In the genomic region with DNA sequence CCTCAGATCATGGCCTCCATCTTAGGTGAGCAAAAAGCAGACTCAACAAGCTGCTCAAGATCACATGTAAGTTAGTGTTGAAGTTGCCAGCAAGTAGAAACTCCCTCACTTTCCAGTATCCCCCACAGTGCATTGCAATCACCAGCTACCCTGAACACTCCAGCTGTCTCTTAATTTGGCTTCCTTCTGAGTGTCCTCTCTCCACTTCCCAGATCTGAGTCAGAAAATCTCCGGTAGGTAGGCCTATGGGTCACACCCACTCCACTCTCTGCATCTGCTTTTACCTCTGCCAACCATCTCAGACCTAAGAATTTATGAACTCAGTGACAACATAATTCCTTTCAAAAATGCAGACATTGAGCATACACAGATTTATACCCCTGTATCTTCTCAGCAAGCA, we compare ENCODE assay signal across 17 cellular contexts.
DNase-seq lines count a peak whose midpoint lies in the region; ATAC-seq and TF ChIP-seq lines count a peak whose summit lies in the region.
"Had no signal": no experiment of that assay in that cellular context is flagged by ENCODE, and none has a peak within 500 bp of the region (broad histone marks: within the 10 kb centered on the region; RNA-seq: fewer than 3 reads in every experiment).

No MANE protein-coding gene starts in this region.

- WGBS in adrenal gland, 4 donors, result 60 to 80% (median 69%) methylated on average over 1 of the region's 1 CpG

- DNase-seq in NCI-H2171 treated with DMSO at 0.1 percent for 48 hours (lab: John Stamatoyannopoulos, UW) (peak; percentile 21), NCI-H2171 (lab: John Stamatoyannopoulos, UW) (no peak), mesothelial cell of epicardium (ENCODE audit: low spot score in 2 of 2, unreplicated experiment in 2 of 2) (no peak), neural progenitor cell (ENCODE audit: low spot score) (no peak), adrenal gland (no peak)
- DNase-seq in activated CD4-positive, alpha-beta T cell treated with anti-CD3 and anti-CD28 coated beads, Interleukin-2, amount 10 ng/mL, durations not matched to agents 24 days and 14 days, result no peak
- DNase-seq: CD8-positive, alpha-beta T cell; COR-L47; DMS153; DMS79 treated with DMSO at 0.1 percent for 48 hours; EL; GOT3 had no signal

- ATAC-seq in esophagus mucosa (peak; percentile 45), HG02938 (IDR thresholded peaks at IDR 0.05; ENCODE audit: unreplicated experiment) (no peak)
- ATAC-seq: CD8-positive, alpha-beta T cell had no signal

- H3K9me3 Mint-ChIP-seq in mesothelial cell of epicardium (no peaks in the 10 kb centered on the region), neural progenitor cell (no peaks in the 10 kb centered on the region)
- no peaks in the 10 kb centered on the region for H3K9me3 Mint-ChIP-seq in activated CD4-positive, alpha-beta T cell treated with anti-CD3 and anti-CD28 coated beads, Interleukin-2, amount 10 ng/mL, durations not matched to agents 24 days and 14 days
- H3K9me3 Mint-ChIP-seq: CD8-positive, alpha-beta T cell had no signal

- no peaks in the 10 kb centered on the region for H3K36me3 Mint-ChIP-seq in mesothelial cell of epicardium
- H3K36me3 Mint-ChIP-seq in neural progenitor cell, result no peaks in the 10 kb centered on the region
- H3K36me3 Mint-ChIP-seq in activated CD4-positive, alpha-beta T cell treated with anti-CD3 and anti-CD28 coated beads, Interleukin-2, amount 10 ng/mL, durations not matched to agents 24 days and 14 days (ENCODE audit: low read depth), result no peaks in the 10 kb centered on the region
- H3K36me3 Mint-ChIP-seq: CD14-positive monocyte; CD8-positive, alpha-beta T cell had no signal

- H3K27me3 Mint-ChIP-seq in mesothelial cell of epicardium (ENCODE audit: low read depth) (no peaks in the 10 kb centered on the region), neural progenitor cell (ENCODE audit: insufficient read depth, low read depth) (peaks cover 4% of the 10 kb centered on the region)
- H3K27me3 Mint-ChIP-seq in activated CD4-positive, alpha-beta T cell treated with anti-CD3 and anti-CD28 coated beads, Interleukin-2, amount 10 ng/mL, durations not matched to agents 24 days and 14 days, result peaks cover 3% of the 10 kb centered on the region

- TF ChIP-seq POLR2A in adrenal gland (IDR thresholded peaks at IDR 0.05), result no peak

- H3K4me3 ChIP-seq in neural progenitor cell, result no peak overlapping the region
- no peak overlapping the region for H3K4me3 ChIP-seq in adrenal gland
- H3K4me3 ChIP-seq: HAP-1 had no signal

- H3K36me3 ChIP-seq in neural progenitor cell (no peaks in the 10 kb centered on the region), adrenal gland (replicated peaks in 1 of 2) (no peaks in the 10 kb centered on the region)
- H3K36me3 ChIP-seq: HAP-1 had no signal

- H3K9me3 ChIP-seq in neural progenitor cell (ENCODE audit: low read depth) (no peaks in the 10 kb centered on the region), adrenal gland (replicated peaks in 1 of 3) (no peaks in the 10 kb centered on the region)
- H3K9me3 ChIP-seq: HAP-1 had no signal

- H3F3A ChIP-seq in neural progenitor cell (ENCODE audit: low read depth), result no peaks in the 10 kb centered on the region

- intact Hi-C loops in adrenal gland (cut with DNase I), result no loop called here
- intact Hi-C loops in activated CD4-positive, alpha-beta T cell treated with anti-CD3 and anti-CD28 coated beads, Interleukin-2, amount 10 ng/mL, durations not matched to agents 24 days and 14 days (cut with micrococcal nuclease), result no loop called here

- H3K79me2 ChIP-seq in neural progenitor cell (ENCODE audit: low read depth), result no peaks in the 10 kb centered on the region

- H2AFZ ChIP-seq in neural progenitor cell (replicated peaks), result no peak overlapping the region

- no peak overlapping the region for H3K9ac ChIP-seq in neural progenitor cell

- H4K20me1 ChIP-seq in neural progenitor cell (ENCODE audit: low read depth), result no peaks in the 10 kb centered on the region

- H3K4me3 Mint-ChIP-seq in mesothelial cell of epicardium (no peak overlapping the region), neural progenitor cell (no peak overlapping the region)
- H3K4me3 Mint-ChIP-seq in activated CD4-positive, alpha-beta T cell treated with anti-CD3 and anti-CD28 coated beads, Interleukin-2, amount 10 ng/mL, durations not matched to agents 24 days and 14 days, result no peak overlapping the region
- H3K4me3 Mint-ChIP-seq: CD14-positive monocyte; CD8-positive, alpha-beta T cell had no signal

- TF ChIP-seq CTCF in mesothelial cell of epicardium (IDR thresholded peaks at IDR 0.05; ENCODE audit: unreplicated experiment), result no peak
- TF ChIP-seq CTCF in neural progenitor cell (IDR thresholded peaks at IDR 0.05), result no peak
- TF ChIP-seq CTCF in adrenal gland (IDR thresholded peaks at IDR 0.05), result no peak

- no peaks in the 10 kb centered on the region for H3K27me3 ChIP-seq in neural progenitor cell
- no peaks in the 10 kb centered on the region for H3K27me3 ChIP-seq in adrenal gland

- no peaks in the 10 kb centered on the region for H3K4me1 ChIP-seq in neural progenitor cell
- H3K4me1 ChIP-seq in adrenal gland (replicated peaks in 1 of 2), result no peaks in the 10 kb centered on the region
- H3K4me1 ChIP-seq: HAP-1 had no signal

- H3K4me1 Mint-ChIP-seq in mesothelial cell of epicardium (peaks cover 32% of the 10 kb centered on the region), neural progenitor cell (peaks cover 16% of the 10 kb centered on the region)
- H3K4me1 Mint-ChIP-seq in activated CD4-positive, alpha-beta T cell treated with anti-CD3 and anti-CD28 coated beads, Interleukin-2, amount 10 ng/mL, durations not matched to agents 24 days and 14 days, result no peaks in the 10 kb centered on the region
- H3K4me1 Mint-ChIP-seq: CD14-positive monocyte had no signal

- H3K27ac ChIP-seq in neural progenitor cell (no peak overlapping the region), adrenal gland (no peak overlapping the region)
- H3K27ac ChIP-seq: 22Rv1 had no signal

- H3K4me2 ChIP-seq in neural progenitor cell, result no peak overlapping the region

- H3K27ac Mint-ChIP-seq in mesothelial cell of epicardium (peak overlapping the region; percentile 1), neural progenitor cell (peak overlapping the region; percentile 23)
- no peak overlapping the region for H3K27ac Mint-ChIP-seq in activated CD4-positive, alpha-beta T cell treated with anti-CD3 and anti-CD28 coated beads, Interleukin-2, amount 10 ng/mL, durations not matched to agents 24 days and 14 days
- H3K27ac Mint-ChIP-seq: CD14-positive monocyte; CD8-positive, alpha-beta T cell had no signal
